23 cellular contexts compared by ENCODE assay signal in the genomic region with DNA sequence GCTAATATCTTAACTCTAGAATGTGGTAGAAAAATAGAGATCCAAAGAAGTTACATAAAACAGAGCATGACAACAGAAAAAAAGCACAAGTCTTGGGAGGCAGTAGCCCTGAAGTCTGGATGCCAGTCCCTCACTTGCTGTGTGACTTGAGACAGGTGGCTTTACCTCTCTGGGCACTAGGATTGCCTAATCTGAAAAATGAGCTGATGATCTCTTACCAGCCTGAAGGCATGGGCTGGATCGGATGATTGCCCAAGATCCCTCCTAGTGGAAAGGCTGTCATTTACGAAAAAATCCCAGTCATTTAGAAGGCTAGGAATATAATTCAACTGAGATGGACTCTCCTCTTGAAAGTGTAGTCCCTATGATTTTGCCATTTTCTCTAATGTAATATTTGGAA. TPM values are rescaled to one million over a fixed set of nuclear protein-coding genes. Genes with fewer than 3 reads are reported as not detected.
DNase-seq lines count a peak whose midpoint lies in the region; ATAC-seq, FAIRE-seq and TF ChIP-seq lines count a peak whose summit lies in the region.
"Had no signal": no experiment of that assay in that cellular context is flagged by ENCODE, and none has a peak within 500 bp of the region (broad histone marks: within the 10 kb centered on the region; RNA-seq: fewer than 3 reads in every experiment).

No MANE protein-coding gene starts in this region.

- ATAC-seq in GM21786 (IDR thresholded peaks at IDR 0.05; ENCODE audit: unreplicated experiment), result no peak
- ATAC-seq: CD8-positive, alpha-beta T cell; heart right ventricle; T-cell had no signal

- intact Hi-C loops in cardiac septum (cut with DNase I), result no loop called here

- H3K9me1 ChIP-seq in keratinocyte (ENCODE audit: control insufficient read depth, extremely low read depth, insufficient read depth, low read length), result no peaks in the 10 kb centered on the region

- no peak overlapping the region for H2AFZ ChIP-seq in keratinocyte (ENCODE audit: control insufficient read depth, low read length)

- H3K27me3 ChIP-seq in keratinocyte (ENCODE audit: control insufficient read depth, extremely low read depth, insufficient read depth, low read length), result no peaks in the 10 kb centered on the region
- H3K27me3 ChIP-seq: ascending aorta, heart right ventricle had no signal

- DNase-seq in EH (ENCODE audit: low read depth), result peak; percentile 40
- peak; percentile 10 for DNase-seq in HEK293T (ENCODE audit: extremely low spot score)
- DNase-seq in SK-MEL-5 (ENCODE audit: low read depth, low spot score), result peak; percentile 42
- DNase-seq in keratinocyte (ENCODE audit: low read depth, low spot score), result no peak
- DNase-seq in activated CD8-positive, alpha-beta memory T cell treated with anti-CD3 and anti-CD28 coated beads for 24 hours, result no peak
- no peak for DNase-seq in cardiac septum (ENCODE audit: low spot score)
- DNase-seq: activated B cell treated with CpG ODN at 0.5 μM for 24 hours; activated effector memory CD4-positive, alpha-beta T cell treated with anti-CD3 and anti-CD28 coated beads, Interleukin-2, amount 50 U/mL, for 16 hours; CD8-positive, alpha-beta T cell; cortex of kidney; heart right ventricle; islet precursor cell; KG1; NCI-H1436; NCI-H524; substantia nigra; T-cell had no signal

- H3K79me2 ChIP-seq in keratinocyte (ENCODE audit: control insufficient read depth, insufficient read depth, low read length), result no peaks in the 10 kb centered on the region

- peak in 1 of 3 experiments; percentile 25 for TF ChIP-seq CTCF in keratinocyte (optimal IDR thresholded peaks at IDR 0.05 in 1 of 3, IDR thresholded peaks at IDR 0.05 in 1 of 3, conservative IDR thresholded peaks at IDR 0.05 in 1 of 3; ENCODE audit: extremely low read depth in 1 of 3, insufficient read depth in 2 of 3, low read length in 3 of 3)

- in situ Hi-C loops in SK-MEL-5 (cut with HindIII; ENCODE audit: low pct_unique_long_range_greater_than_20kb, low sequenced_read_pairs), result no loop called here

- POLR2A ChIA-PET in HEK293T (lab: Yijun Ruan, JAX), result no interaction called here

- H3K4me3 ChIP-seq in keratinocyte (ENCODE audit: control insufficient read depth in 2 of 3, extremely low read depth in 1 of 3, insufficient read depth in 2 of 3, low read depth in 1 of 3, low read length in 3 of 3), result no peak overlapping the region
- H3K4me3 ChIP-seq: ascending aorta, heart right ventricle had no signal

- peak; percentile 77 for FAIRE-seq in keratinocyte (lab: Jason Lieb, UNC)
- FAIRE-seq: G401.6, RCC 7860 had no signal

- CTCF ChIA-PET in HEK293T (lab: Yijun Ruan, JAX), result interaction anchor here (0.6 kb wide), 1 partner anchor 318 kb away, joined by 4 read pairs; no protein-coding TSS in a partner anchor

- H3K9ac ChIP-seq in keratinocyte (ENCODE audit: control insufficient read depth, extremely low read depth, insufficient read depth, low read length), result no peak overlapping the region

- H3K4me1 ChIP-seq in keratinocyte (ENCODE audit: control insufficient read depth, extremely low read depth, insufficient read depth, low read length), result no peaks in the 10 kb centered on the region
- H3K4me1 ChIP-seq: ascending aorta had no signal

- dilution Hi-C loops in keratinocyte (cut with MboI; ENCODE audit: extremely low pct_ligation_motif_present, low sequenced_read_pairs), result no loop called here

- no peaks in the 10 kb centered on the region for H3K36me3 ChIP-seq in keratinocyte (ENCODE audit: control insufficient read depth in 2 of 2, extremely low read depth in 1 of 2, insufficient read depth in 2 of 2, low read length in 2 of 2)
- H3K36me3 ChIP-seq: ascending aorta, heart right ventricle had no signal

- H4K20me1 ChIP-seq in keratinocyte (ENCODE audit: control insufficient read depth, extremely low read depth, insufficient read depth, low read length), result no peaks in the 10 kb centered on the region

- H3K27ac ChIP-seq in keratinocyte (ENCODE audit: control insufficient read depth, insufficient read depth, low read length), result no peak overlapping the region
- H3K27ac ChIP-seq: ascending aorta, epithelial cell of prostate, heart right ventricle had no signal

- H3K9me3 ChIP-seq in keratinocyte (ENCODE audit: control insufficient read depth, low read depth, low read length), result no peaks in the 10 kb centered on the region
- H3K9me3 ChIP-seq: ascending aorta had no signal

- no peak overlapping the region for H3K4me2 ChIP-seq in keratinocyte (ENCODE audit: control insufficient read depth, extremely low read depth, insufficient read depth, low read depth, low read length)

TF ChIP-seq in HEK293T, 16 proteins besides CTCF, POLR2A, EP300 and RAD21:
- TF ChIP-seq L3MBTL2 (conservative IDR thresholded peaks at IDR 0.05) (no peak), ARNT (IDR thresholded peaks at IDR 0.05) (no peak), BHLHE40 (IDR thresholded peaks at IDR 0.05; ENCODE audit: borderline replicate concordance) (no peak), HDGF (IDR thresholded peaks at IDR 0.05; ENCODE audit: borderline replicate concordance) (no peak), FOXK2 (IDR thresholded peaks at IDR 0.05) (no peak), SUZ12 (IDR thresholded peaks at IDR 0.05) (no peak), CTBP1 (IDR thresholded peaks at IDR 0.05; ENCODE audit: borderline replicate concordance) (no peak), NFRKB (IDR thresholded peaks at IDR 0.05) (no peak), ZNF384 (IDR thresholded peaks at IDR 0.05) (no peak), TARDBP (IDR thresholded peaks at IDR 0.05) (no peak), FOXA1 (IDR thresholded peaks at IDR 0.05) (no peak), SP1 (IDR thresholded peaks at IDR 0.05) (no peak), FOXM1 (IDR thresholded peaks at IDR 0.05; ENCODE audit: borderline replicate concordance) (no peak), ELF4 (IDR thresholded peaks at IDR 0.05) (no peak), PKNOX1 (IDR thresholded peaks at IDR 0.05) (no peak), LEF1 (IDR thresholded peaks at IDR 0.05; ENCODE audit: borderline replicate concordance) (no peak)

RNA-seq across cellular contexts. Expression of gene GCM1, which starts 10.9 kb away (rescaled TPM):
- not detected in 2 replicates for total RNA-seq in SK-MEL-5 (2014; rRNA removed; shearing (Covaris generic))
- polyA plus RNA-seq in SK-MEL-5 (2015; cell fraction: cytosol; rRNA removed), result not detected in 2 replicates
- not detected in 2 replicates for polyA plus RNA-seq in SK-MEL-5 (2015; cell fraction: nucleus; rRNA removed)
- not detected in 3 replicates for polyA plus RNA-seq in keratinocyte
- polyA plus RNA-seq in keratinocyte (2011; ENCODE audit: low read depth), result not detected
- polyA plus RNA-seq in keratinocyte (2011; cell fraction: cytosol; rRNA removed), result not detected in 2 replicates
- not detected in 2 replicates for polyA plus RNA-seq in keratinocyte (2011; cell fraction: nucleus; rRNA removed)
- 0.07 TPM in 1 of 2 replicates, not detected in the other for polyA plus RNA-seq in keratinocyte (2012; ENCODE audit: low replicate concordance)
- not detected in 3 replicates for polyA minus RNA-seq in keratinocyte
- not detected for polyA minus RNA-seq in keratinocyte (2011; cell fraction: cytosol; rRNA and poly(A)+ RNA removed)
- polyA minus RNA-seq in keratinocyte (2011; cell fraction: nucleus; rRNA and poly(A)+ RNA removed), result not detected in 2 replicates
- not detected for total RNA-seq in cardiac septum
- total RNA-seq: ascending aorta, heart right ventricle had no signal
- polyA plus RNA-seq: neural cell had no signal

Comparison
In these comparisons a context has a peak if more than half of its experiments do, and no peak if none do; other contexts are left out.
1. DNase-seq: peak in EH (single experiment), HEK293T (single experiment) and SK-MEL-5 (single experiment); none in keratinocyte (single experiment), activated CD8-positive, alpha-beta memory T cell treated with anti-CD3 and anti-CD28 coated beads for 24 hours (single experiment) and cardiac septum (single experiment).